ENCODE assay signal across 19 cellular contexts in the genomic region with DNA sequence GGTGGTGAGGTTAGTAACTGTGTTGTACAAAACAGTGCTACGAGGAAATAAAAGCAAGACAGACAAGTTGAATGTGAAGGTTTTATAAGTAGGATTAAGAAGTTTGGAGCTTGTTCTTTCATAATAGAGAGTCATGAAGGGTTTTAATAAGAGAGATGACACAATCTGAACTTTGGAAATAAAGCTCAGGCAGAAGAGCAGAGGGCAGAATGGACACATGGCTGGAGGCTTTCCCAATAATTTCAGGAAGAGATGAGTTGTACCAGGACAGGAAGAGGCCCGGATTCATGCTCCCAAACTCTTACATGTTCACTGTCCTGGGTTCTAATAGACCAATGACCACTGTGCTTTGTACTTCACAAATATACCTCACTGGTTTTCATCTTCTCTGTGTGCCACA.
"Had no signal": no experiment of that assay in that cellular context is flagged by ENCODE, and none has a peak within 500 bp of the region (broad histone marks: within the 10 kb centered on the region; RNA-seq: fewer than 3 reads in every experiment).

No MANE protein-coding gene starts in this region.

- H3K9me3 ChIP-seq: esophagus muscularis mucosa, gastrocnemius medialis, psoas muscle, suprapubic skin, tibial artery, upper lobe of left lung, uterus had no signal

- ATAC-seq: gastrocnemius medialis, left ventricle myocardium superior, psoas muscle, sciatic nerve had no signal

- H2AFZ ChIP-seq: parathyroid adenoma had no signal

- H3K27ac ChIP-seq: esophagus muscularis mucosa, gastrocnemius medialis, parathyroid adenoma, psoas muscle, suprapubic skin, tibial artery, upper lobe of left lung, uterus had no signal

- H3K4me3 ChIP-seq: esophagus muscularis mucosa, gastrocnemius medialis, psoas muscle, skin epidermis, suprapubic skin, tibial artery, upper lobe of left lung, uterus had no signal

- H3K79me2 ChIP-seq: parathyroid adenoma had no signal

- H3K9ac ChIP-seq: parathyroid adenoma had no signal

- H3K4me1 ChIP-seq: esophagus muscularis mucosa, gastrocnemius medialis, parathyroid adenoma, psoas muscle, tibial artery, upper lobe of left lung, uterus had no signal

- DNase-seq: central memory CD4-positive, alpha-beta T cell; cortex of kidney; effector memory CD4-positive, alpha-beta T cell; gastrocnemius medialis; glutamatergic neuron; left ventricle myocardium superior; mesendoderm; naive B cell; psoas muscle; retina; stimulated activated naive CD4-positive, alpha-beta T cell; tibial artery; upper lobe of left lung; uterus had no signal

- H3K36me3 ChIP-seq: gastrocnemius medialis, upper lobe of left lung, uterus had no signal

- H3K27me3 ChIP-seq: esophagus muscularis mucosa, gastrocnemius medialis, suprapubic skin, tibial artery, upper lobe of left lung, uterus had no signal
